Comparison of ENCODE assay signal across 2 cellular contexts in the genomic region with DNA sequence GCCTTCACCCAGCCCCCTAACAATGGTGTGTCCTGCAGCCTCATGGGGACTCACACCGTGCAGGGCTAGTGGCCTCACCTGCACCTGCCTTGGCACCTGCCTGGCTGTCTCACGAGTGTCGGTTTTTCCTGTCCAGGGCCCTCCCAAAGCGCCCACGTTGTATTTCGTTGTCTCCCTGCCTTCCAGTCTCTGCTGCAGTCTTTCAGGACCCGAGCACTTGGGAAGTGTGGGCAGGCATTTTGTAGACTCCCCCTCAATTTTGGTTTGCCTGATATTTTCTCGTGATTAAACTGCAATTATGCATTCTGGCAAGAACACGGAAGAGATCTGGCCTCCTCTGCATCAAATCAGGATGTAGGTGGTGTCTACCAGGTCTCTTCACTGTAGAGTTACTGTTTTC.
TF ChIP-seq lines count a peak whose summit lies in the region.

No MANE protein-coding gene starts in this region.

TF ChIP-seq in WTC11, 78 proteins besides CTCF, POLR2A, EP300 and RAD21 (continued from another document):
- TF ChIP-seq, protein P1, sequence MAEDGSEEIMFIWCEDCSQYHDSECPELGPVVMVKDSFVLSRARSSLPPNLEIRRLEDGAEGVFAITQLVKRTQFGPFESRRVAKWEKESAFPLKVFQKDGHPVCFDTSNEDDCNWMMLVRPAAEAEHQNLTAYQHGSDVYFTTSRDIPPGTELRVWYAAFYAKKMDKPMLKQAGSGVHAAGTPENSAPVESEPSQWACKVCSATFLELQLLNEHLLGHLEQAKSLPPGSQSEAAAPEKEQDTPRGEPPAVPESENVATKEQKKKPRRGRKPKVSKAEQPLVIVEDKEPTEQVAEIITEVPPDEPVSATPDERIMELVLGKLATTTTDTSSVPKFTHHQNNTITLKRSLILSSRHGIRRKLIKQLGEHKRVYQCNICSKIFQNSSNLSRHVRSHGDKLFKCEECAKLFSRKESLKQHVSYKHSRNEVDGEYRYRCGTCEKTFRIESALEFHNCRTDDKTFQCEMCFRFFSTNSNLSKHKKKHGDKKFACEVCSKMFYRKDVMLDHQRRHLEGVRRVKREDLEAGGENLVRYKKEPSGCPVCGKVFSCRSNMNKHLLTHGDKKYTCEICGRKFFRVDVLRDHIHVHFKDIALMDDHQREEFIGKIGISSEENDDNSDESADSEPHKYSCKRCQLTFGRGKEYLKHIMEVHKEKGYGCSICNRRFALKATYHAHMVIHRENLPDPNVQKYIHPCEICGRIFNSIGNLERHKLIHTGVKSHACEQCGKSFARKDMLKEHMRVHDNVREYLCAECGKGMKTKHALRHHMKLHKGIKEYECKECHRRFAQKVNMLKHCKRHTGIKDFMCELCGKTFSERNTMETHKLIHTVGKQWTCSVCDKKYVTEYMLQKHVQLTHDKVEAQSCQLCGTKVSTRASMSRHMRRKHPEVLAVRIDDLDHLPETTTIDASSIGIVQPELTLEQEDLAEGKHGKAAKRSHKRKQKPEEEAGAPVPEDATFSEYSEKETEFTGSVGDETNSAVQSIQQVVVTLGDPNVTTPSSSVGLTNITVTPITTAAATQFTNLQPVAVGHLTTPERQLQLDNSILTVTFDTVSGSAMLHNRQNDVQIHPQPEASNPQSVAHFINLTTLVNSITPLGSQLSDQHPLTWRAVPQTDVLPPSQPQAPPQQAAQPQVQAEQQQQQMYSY (CRISPR knock-in tag; IDR thresholded peaks at IDR 0.05) = no peak

TF ChIP-seq in GM23338, 12 proteins besides CTCF, POLR2A, EP300 and RAD21 (continued from another document):
- TF ChIP-seq, protein P2, sequence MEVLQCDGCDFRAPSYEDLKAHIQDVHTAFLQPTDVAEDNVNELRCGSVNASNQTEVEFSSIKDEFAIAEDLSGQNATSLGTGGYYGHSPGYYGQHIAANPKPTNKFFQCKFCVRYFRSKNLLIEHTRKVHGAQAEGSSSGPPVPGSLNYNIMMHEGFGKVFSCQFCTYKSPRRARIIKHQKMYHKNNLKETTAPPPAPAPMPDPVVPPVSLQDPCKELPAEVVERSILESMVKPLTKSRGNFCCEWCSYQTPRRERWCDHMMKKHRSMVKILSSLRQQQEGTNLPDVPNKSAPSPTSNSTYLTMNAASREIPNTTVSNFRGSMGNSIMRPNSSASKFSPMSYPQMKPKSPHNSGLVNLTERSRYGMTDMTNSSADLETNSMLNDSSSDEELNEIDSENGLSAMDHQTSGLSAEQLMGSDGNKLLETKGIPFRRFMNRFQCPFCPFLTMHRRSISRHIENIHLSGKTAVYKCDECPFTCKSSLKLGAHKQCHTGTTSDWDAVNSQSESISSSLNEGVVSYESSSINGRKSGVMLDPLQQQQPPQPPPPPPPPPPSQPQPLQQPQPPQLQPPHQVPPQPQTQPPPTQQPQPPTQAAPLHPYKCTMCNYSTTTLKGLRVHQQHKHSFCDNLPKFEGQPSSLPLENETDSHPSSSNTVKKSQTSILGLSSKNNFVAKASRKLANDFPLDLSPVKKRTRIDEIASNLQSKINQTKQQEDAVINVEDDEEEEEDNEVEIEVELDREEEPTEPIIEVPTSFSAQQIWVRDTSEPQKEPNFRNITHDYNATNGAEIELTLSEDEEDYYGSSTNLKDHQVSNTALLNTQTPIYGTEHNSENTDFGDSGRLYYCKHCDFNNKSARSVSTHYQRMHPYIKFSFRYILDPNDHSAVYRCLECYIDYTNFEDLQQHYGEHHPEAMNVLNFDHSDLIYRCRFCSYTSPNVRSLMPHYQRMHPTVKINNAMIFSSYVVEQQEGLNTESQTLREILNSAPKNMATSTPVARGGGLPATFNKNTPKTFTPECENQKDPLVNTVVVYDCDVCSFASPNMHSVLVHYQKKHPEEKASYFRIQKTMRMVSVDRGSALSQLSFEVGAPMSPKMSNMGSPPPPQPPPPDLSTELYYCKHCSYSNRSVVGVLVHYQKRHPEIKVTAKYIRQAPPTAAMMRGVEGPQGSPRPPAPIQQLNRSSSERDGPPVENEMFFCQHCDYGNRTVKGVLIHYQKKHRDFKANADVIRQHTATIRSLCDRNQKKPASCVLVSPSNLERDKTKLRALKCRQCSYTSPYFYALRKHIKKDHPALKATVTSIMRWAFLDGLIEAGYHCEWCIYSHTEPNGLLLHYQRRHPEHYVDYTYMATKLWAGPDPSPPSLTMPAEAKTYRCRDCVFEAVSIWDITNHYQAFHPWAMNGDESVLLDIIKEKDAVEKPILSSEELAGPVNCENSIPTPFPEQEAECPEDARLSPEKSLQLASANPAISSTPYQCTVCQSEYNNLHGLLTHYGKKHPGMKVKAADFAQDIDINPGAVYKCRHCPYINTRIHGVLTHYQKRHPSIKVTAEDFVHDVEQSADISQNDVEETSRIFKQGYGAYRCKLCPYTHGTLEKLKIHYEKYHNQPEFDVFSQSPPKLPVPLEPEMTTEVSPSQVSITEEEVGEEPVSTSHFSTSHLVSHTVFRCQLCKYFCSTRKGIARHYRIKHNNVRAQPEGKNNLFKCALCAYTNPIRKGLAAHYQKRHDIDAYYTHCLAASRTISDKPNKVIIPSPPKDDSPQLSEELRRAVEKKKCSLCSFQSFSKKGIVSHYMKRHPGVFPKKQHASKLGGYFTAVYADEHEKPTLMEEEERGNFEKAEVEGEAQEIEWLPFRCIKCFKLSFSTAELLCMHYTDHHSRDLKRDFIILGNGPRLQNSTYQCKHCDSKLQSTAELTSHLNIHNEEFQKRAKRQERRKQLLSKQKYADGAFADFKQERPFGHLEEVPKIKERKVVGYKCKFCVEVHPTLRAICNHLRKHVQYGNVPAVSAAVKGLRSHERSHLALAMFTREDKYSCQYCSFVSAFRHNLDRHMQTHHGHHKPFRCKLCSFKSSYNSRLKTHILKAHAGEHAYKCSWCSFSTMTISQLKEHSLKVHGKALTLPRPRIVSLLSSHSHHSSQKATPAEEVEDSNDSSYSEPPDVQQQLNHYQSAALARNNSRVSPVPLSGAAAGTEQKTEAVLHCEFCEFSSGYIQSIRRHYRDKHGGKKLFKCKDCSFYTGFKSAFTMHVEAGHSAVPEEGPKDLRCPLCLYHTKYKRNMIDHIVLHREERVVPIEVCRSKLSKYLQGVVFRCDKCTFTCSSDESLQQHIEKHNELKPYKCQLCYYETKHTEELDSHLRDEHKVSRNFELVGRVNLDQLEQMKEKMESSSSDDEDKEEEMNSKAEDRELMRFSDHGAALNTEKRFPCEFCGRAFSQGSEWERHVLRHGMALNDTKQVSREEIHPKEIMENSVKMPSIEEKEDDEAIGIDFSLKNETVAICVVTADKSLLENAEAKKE (CRISPR knock-in tag; IDR thresholded peaks at IDR 0.05) = no peak
- TF ChIP-seq CREB1 (CRISPR knock-in tag; IDR thresholded peaks at IDR 0.05; ENCODE audit: low read depth) (no peak), STAT1 (IDR thresholded peaks at IDR 0.05; ENCODE audit: unreplicated experiment) (no peak), POLR2AphosphoS5 (IDR thresholded peaks at IDR 0.05; ENCODE audit: low read depth) (no peak), EZH2 (IDR thresholded peaks at IDR 0.05; ENCODE audit: low read depth, unreplicated experiment) (no peak)
TF ChIP-seq in GM23338: peak in this region for 0.
